1 cellular context compared by ENCODE assay signal in the genomic region with DNA sequence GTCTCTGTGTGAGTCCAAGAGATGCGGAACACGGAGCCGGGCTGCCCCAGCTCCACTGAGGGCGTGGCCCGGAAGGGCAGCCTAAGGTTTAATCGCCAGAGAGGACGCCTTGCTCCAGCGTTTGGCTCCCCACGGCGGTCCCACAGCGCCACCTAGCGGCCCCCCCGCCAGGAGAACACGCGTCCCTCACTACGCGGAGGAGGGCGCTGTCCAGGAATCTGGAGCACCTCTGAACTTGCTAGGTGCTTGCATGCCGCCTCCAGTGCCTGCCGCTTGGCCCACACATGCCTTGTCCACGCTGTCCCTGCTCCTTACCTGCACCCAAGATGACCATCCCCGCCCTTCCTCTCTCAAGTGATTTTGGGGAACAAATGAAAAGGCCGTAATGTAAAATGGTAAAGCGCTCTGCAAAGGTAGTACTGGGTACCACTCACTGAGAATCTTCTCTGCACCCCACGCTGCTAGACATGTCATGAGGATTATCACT.
TF ChIP-seq lines count a peak whose summit lies in the region.

No MANE protein-coding gene starts in this region.

TF ChIP-seq in K562, 482 proteins besides CTCF, POLR2A, EP300 and RAD21 (continued from another document and continues in another):
- TF ChIP-seq, protein P1, sequence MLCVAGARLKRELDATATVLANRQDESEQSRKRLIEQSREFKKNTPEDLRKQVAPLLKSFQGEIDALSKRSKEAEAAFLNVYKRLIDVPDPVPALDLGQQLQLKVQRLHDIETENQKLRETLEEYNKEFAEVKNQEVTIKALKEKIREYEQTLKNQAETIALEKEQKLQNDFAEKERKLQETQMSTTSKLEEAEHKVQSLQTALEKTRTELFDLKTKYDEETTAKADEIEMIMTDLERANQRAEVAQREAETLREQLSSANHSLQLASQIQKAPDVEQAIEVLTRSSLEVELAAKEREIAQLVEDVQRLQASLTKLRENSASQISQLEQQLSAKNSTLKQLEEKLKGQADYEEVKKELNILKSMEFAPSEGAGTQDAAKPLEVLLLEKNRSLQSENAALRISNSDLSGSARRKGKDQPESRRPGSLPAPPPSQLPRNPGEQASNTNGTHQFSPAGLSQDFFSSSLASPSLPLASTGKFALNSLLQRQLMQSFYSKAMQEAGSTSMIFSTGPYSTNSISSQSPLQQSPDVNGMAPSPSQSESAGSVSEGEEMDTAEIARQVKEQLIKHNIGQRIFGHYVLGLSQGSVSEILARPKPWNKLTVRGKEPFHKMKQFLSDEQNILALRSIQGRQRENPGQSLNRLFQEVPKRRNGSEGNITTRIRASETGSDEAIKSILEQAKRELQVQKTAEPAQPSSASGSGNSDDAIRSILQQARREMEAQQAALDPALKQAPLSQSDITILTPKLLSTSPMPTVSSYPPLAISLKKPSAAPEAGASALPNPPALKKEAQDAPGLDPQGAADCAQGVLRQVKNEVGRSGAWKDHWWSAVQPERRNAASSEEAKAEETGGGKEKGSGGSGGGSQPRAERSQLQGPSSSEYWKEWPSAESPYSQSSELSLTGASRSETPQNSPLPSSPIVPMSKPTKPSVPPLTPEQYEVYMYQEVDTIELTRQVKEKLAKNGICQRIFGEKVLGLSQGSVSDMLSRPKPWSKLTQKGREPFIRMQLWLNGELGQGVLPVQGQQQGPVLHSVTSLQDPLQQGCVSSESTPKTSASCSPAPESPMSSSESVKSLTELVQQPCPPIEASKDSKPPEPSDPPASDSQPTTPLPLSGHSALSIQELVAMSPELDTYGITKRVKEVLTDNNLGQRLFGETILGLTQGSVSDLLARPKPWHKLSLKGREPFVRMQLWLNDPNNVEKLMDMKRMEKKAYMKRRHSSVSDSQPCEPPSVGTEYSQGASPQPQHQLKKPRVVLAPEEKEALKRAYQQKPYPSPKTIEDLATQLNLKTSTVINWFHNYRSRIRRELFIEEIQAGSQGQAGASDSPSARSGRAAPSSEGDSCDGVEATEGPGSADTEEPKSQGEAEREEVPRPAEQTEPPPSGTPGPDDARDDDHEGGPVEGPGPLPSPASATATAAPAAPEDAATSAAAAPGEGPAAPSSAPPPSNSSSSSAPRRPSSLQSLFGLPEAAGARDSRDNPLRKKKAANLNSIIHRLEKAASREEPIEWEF (CRISPR knock-in tag; IDR thresholded peaks at IDR 0.05), result no peak
- TF ChIP-seq BRD9 (IDR thresholded peaks at IDR 0.05; ENCODE audit: low read depth, partially characterized antibody) (no peak), EZH2 (IDR thresholded peaks at IDR 0.05; ENCODE audit: borderline replicate concordance, low read depth, low read length) (no peak), COPS2 (conservative IDR thresholded peaks at IDR 0.05) (no peak), PPARD (CRISPR knock-in tag; IDR thresholded peaks at IDR 0.05) (no peak), ZNF24 (IDR thresholded peaks at IDR 0.05) (peak; percentile 51; the same call in 1 of the 2 replicates), POLR3G (IDR thresholded peaks at IDR 0.05; ENCODE audit: extremely low read depth, insufficient read length, insufficient replicate concordance) (no peak), SNRNP70 (optimal IDR thresholded peaks at IDR 0.05; ENCODE audit: low read depth, low read length) (no peak), NFYB (IDR thresholded peaks at IDR 0.05; ENCODE audit: extremely low read depth, insufficient read length) (no peak), CBX8 (IDR thresholded peaks at IDR 0.05; ENCODE audit: borderline replicate concordance, extremely low read depth, low read depth, low read length, poor library complexity, severe bottlenecking) (no peak), MYNN (IDR thresholded peaks at IDR 0.05) (peak; percentile 56; the same call in 1 of the 2 replicates), MYNN (CRISPR knock-in tag; IDR thresholded peaks at IDR 0.05) (no peak), L3MBTL2 (IDR thresholded peaks at IDR 0.05) (peak; percentile 34; the same call in 1 of the 2 replicates), ZNF311 (CRISPR knock-in tag; IDR thresholded peaks at IDR 0.05) (no peak), STAG1 (CRISPR knock-in tag; IDR thresholded peaks at IDR 0.05; ENCODE audit: borderline replicate concordance) (peak; percentile 97), ZFP36 (IDR thresholded peaks at IDR 0.05; ENCODE audit: low read depth, low read length, partially characterized antibody) (no peak), MTF1 (CRISPR knock-in tag; IDR thresholded peaks at IDR 0.05; ENCODE audit: borderline replicate concordance) (no peak), HMG20B (CRISPR knock-in tag; IDR thresholded peaks at IDR 0.05) (no peak), HEY1 (CRISPR knock-in tag; IDR thresholded peaks at IDR 0.05; ENCODE audit: borderline replicate concordance) (no peak), U2AF1 (optimal IDR thresholded peaks at IDR 0.05; ENCODE audit: low read depth, low read length) (no peak), ZNF586 (CRISPR knock-in tag; conservative IDR thresholded peaks at IDR 0.05) (no peak), NR2C1 (IDR thresholded peaks at IDR 0.05) (no peak), NR2C1 (tag; IDR thresholded peaks at IDR 0.05) (no peak), KDM2B (CRISPR knock-in tag; IDR thresholded peaks at IDR 0.05) (no peak)
- TF ChIP-seq, protein P2, sequence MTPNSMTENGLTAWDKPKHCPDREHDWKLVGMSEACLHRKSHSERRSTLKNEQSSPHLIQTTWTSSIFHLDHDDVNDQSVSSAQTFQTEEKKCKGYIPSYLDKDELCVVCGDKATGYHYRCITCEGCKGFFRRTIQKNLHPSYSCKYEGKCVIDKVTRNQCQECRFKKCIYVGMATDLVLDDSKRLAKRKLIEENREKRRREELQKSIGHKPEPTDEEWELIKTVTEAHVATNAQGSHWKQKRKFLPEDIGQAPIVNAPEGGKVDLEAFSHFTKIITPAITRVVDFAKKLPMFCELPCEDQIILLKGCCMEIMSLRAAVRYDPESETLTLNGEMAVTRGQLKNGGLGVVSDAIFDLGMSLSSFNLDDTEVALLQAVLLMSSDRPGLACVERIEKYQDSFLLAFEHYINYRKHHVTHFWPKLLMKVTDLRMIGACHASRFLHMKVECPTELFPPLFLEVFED (CRISPR knock-in tag; conservative IDR thresholded peaks at IDR 0.05), result no peak
- TF ChIP-seq, protein P3, sequence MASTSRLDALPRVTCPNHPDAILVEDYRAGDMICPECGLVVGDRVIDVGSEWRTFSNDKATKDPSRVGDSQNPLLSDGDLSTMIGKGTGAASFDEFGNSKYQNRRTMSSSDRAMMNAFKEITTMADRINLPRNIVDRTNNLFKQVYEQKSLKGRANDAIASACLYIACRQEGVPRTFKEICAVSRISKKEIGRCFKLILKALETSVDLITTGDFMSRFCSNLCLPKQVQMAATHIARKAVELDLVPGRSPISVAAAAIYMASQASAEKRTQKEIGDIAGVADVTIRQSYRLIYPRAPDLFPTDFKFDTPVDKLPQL (IDR thresholded peaks at IDR 0.05; ENCODE audit: extremely low read depth, insufficient read length), result no peak
- TF ChIP-seq, protein P4, sequence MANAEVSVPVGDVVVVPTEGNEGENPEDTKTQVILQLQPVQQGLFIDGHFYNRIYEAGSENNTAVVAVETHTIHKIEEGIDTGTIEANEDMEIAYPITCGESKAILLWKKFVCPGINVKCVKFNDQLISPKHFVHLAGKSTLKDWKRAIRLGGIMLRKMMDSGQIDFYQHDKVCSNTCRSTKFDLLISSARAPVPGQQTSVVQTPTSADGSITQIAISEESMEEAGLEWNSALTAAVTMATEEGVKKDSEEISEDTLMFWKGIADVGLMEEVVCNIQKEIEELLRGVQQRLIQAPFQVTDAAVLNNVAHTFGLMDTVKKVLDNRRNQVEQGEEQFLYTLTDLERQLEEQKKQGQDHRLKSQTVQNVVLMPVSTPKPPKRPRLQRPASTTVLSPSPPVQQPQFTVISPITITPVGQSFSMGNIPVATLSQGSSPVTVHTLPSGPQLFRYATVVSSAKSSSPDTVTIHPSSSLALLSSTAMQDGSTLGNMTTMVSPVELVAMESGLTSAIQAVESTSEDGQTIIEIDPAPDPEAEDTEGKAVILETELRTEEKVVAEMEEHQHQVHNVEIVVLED (CRISPR knock-in tag; IDR thresholded peaks at IDR 0.05), result no peak
- TF ChIP-seq, protein P5, sequence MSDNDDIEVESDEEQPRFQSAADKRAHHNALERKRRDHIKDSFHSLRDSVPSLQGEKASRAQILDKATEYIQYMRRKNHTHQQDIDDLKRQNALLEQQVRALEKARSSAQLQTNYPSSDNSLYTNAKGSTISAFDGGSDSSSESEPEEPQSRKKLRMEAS (CRISPR knock-in tag; IDR thresholded peaks at IDR 0.05), result peak; percentile 87
- TF ChIP-seq, protein P6, sequence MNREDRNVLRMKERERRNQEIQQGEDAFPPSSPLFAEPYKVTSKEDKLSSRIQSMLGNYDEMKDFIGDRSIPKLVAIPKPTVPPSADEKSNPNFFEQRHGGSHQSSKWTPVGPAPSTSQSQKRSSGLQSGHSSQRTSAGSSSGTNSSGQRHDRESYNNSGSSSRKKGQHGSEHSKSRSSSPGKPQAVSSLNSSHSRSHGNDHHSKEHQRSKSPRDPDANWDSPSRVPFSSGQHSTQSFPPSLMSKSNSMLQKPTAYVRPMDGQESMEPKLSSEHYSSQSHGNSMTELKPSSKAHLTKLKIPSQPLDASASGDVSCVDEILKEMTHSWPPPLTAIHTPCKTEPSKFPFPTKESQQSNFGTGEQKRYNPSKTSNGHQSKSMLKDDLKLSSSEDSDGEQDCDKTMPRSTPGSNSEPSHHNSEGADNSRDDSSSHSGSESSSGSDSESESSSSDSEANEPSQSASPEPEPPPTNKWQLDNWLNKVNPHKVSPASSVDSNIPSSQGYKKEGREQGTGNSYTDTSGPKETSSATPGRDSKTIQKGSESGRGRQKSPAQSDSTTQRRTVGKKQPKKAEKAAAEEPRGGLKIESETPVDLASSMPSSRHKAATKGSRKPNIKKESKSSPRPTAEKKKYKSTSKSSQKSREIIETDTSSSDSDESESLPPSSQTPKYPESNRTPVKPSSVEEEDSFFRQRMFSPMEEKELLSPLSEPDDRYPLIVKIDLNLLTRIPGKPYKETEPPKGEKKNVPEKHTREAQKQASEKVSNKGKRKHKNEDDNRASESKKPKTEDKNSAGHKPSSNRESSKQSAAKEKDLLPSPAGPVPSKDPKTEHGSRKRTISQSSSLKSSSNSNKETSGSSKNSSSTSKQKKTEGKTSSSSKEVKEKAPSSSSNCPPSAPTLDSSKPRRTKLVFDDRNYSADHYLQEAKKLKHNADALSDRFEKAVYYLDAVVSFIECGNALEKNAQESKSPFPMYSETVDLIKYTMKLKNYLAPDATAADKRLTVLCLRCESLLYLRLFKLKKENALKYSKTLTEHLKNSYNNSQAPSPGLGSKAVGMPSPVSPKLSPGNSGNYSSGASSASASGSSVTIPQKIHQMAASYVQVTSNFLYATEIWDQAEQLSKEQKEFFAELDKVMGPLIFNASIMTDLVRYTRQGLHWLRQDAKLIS (CRISPR knock-in tag; IDR thresholded peaks at IDR 0.05), result peak; percentile 51; the same call in 1 of the 2 replicates
- TF ChIP-seq, protein P7, sequence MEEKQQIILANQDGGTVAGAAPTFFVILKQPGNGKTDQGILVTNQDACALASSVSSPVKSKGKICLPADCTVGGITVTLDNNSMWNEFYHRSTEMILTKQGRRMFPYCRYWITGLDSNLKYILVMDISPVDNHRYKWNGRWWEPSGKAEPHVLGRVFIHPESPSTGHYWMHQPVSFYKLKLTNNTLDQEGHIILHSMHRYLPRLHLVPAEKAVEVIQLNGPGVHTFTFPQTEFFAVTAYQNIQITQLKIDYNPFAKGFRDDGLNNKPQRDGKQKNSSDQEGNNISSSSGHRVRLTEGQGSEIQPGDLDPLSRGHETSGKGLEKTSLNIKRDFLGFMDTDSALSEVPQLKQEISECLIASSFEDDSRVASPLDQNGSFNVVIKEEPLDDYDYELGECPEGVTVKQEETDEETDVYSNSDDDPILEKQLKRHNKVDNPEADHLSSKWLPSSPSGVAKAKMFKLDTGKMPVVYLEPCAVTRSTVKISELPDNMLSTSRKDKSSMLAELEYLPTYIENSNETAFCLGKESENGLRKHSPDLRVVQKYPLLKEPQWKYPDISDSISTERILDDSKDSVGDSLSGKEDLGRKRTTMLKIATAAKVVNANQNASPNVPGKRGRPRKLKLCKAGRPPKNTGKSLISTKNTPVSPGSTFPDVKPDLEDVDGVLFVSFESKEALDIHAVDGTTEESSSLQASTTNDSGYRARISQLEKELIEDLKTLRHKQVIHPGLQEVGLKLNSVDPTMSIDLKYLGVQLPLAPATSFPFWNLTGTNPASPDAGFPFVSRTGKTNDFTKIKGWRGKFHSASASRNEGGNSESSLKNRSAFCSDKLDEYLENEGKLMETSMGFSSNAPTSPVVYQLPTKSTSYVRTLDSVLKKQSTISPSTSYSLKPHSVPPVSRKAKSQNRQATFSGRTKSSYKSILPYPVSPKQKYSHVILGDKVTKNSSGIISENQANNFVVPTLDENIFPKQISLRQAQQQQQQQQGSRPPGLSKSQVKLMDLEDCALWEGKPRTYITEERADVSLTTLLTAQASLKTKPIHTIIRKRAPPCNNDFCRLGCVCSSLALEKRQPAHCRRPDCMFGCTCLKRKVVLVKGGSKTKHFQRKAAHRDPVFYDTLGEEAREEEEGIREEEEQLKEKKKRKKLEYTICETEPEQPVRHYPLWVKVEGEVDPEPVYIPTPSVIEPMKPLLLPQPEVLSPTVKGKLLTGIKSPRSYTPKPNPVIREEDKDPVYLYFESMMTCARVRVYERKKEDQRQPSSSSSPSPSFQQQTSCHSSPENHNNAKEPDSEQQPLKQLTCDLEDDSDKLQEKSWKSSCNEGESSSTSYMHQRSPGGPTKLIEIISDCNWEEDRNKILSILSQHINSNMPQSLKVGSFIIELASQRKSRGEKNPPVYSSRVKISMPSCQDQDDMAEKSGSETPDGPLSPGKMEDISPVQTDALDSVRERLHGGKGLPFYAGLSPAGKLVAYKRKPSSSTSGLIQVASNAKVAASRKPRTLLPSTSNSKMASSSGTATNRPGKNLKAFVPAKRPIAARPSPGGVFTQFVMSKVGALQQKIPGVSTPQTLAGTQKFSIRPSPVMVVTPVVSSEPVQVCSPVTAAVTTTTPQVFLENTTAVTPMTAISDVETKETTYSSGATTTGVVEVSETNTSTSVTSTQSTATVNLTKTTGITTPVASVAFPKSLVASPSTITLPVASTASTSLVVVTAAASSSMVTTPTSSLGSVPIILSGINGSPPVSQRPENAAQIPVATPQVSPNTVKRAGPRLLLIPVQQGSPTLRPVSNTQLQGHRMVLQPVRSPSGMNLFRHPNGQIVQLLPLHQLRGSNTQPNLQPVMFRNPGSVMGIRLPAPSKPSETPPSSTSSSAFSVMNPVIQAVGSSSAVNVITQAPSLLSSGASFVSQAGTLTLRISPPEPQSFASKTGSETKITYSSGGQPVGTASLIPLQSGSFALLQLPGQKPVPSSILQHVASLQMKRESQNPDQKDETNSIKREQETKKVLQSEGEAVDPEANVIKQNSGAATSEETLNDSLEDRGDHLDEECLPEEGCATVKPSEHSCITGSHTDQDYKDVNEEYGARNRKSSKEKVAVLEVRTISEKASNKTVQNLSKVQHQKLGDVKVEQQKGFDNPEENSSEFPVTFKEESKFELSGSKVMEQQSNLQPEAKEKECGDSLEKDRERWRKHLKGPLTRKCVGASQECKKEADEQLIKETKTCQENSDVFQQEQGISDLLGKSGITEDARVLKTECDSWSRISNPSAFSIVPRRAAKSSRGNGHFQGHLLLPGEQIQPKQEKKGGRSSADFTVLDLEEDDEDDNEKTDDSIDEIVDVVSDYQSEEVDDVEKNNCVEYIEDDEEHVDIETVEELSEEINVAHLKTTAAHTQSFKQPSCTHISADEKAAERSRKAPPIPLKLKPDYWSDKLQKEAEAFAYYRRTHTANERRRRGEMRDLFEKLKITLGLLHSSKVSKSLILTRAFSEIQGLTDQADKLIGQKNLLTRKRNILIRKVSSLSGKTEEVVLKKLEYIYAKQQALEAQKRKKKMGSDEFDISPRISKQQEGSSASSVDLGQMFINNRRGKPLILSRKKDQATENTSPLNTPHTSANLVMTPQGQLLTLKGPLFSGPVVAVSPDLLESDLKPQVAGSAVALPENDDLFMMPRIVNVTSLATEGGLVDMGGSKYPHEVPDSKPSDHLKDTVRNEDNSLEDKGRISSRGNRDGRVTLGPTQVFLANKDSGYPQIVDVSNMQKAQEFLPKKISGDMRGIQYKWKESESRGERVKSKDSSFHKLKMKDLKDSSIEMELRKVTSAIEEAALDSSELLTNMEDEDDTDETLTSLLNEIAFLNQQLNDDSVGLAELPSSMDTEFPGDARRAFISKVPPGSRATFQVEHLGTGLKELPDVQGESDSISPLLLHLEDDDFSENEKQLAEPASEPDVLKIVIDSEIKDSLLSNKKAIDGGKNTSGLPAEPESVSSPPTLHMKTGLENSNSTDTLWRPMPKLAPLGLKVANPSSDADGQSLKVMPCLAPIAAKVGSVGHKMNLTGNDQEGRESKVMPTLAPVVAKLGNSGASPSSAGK (IDR thresholded peaks at IDR 0.05), result no peak; the same call in 1 of the 2 replicates
